ENCODE assay signal across 1 cellular context in genomic region chr5:893137-893506, GRCh38.
A peak's percentile ranks its signal among the peaks of the same experiment; 100 is the strongest.
TF ChIP-seq lines count a peak whose summit lies in the region.

No MANE protein-coding gene starts in this region.

TF ChIP-seq in HepG2, 621 proteins besides CTCF, POLR2A, EP300 and RAD21 (continued from another document):
- TF ChIP-seq ZNF512B (CRISPR knock-in tag; IDR thresholded peaks at IDR 0.05; ENCODE audit: borderline replicate concordance): no peak
- TF ChIP-seq THRA (CRISPR knock-in tag; IDR thresholded peaks at IDR 0.05; ENCODE audit: borderline replicate concordance): no peak
- no peak for TF ChIP-seq CHD2 (IDR thresholded peaks at IDR 0.05; ENCODE audit: low read depth, low read length)
- no peak for TF ChIP-seq ZNF576 (CRISPR knock-in tag; IDR thresholded peaks at IDR 0.05)
- 0 out of 2 replicates have a peak, but pooled peaks have one; percentile 50 for TF ChIP-seq DZIP1 (CRISPR knock-in tag; IDR thresholded peaks at IDR 0.05)
- no peak for TF ChIP-seq ZBTB3 (CRISPR knock-in tag; IDR thresholded peaks at IDR 0.05; ENCODE audit: borderline replicate concordance, low read depth)
- TF ChIP-seq ZNF839 (CRISPR knock-in tag; IDR thresholded peaks at IDR 0.05; ENCODE audit: borderline replicate concordance): no peak
- TF ChIP-seq MEIS2 (CRISPR knock-in tag; IDR thresholded peaks at IDR 0.05): no peak
- TF ChIP-seq RFX5 (IDR thresholded peaks at IDR 0.05; ENCODE audit: low read depth, low read length): no peak
- TF ChIP-seq MEIS1 (CRISPR knock-in tag; IDR thresholded peaks at IDR 0.05; ENCODE audit: borderline replicate concordance): no peak
- TF ChIP-seq TOE1 (CRISPR knock-in tag; IDR thresholded peaks at IDR 0.05): no peak
- TF ChIP-seq, protein P1, sequence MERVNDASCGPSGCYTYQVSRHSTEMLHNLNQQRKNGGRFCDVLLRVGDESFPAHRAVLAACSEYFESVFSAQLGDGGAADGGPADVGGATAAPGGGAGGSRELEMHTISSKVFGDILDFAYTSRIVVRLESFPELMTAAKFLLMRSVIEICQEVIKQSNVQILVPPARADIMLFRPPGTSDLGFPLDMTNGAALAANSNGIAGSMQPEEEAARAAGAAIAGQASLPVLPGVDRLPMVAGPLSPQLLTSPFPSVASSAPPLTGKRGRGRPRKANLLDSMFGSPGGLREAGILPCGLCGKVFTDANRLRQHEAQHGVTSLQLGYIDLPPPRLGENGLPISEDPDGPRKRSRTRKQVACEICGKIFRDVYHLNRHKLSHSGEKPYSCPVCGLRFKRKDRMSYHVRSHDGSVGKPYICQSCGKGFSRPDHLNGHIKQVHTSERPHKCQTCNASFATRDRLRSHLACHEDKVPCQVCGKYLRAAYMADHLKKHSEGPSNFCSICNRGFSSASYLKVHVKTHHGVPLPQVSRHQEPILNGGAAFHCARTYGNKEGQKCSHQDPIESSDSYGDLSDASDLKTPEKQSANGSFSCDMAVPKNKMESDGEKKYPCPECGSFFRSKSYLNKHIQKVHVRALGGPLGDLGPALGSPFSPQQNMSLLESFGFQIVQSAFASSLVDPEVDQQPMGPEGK (CRISPR knock-in tag; IDR thresholded peaks at IDR 0.05): no peak
- no peak for TF ChIP-seq ZNF335 (CRISPR knock-in tag; IDR thresholded peaks at IDR 0.05)
- TF ChIP-seq U2AF1 (optimal IDR thresholded peaks at IDR 0.05; ENCODE audit: low read depth, low read length): no peak
- TF ChIP-seq NKX3-1 (CRISPR knock-in tag; IDR thresholded peaks at IDR 0.05): no peak
- no peak for TF ChIP-seq BCL6 (CRISPR knock-in tag; IDR thresholded peaks at IDR 0.05)
- TF ChIP-seq FOXO1 (CRISPR knock-in tag; IDR thresholded peaks at IDR 0.05): no peak
- TF ChIP-seq ZNF468 (CRISPR knock-in tag; IDR thresholded peaks at IDR 0.05): 0 out of 2 replicates have a peak, but pooled peaks have one; percentile 1
- TF ChIP-seq SIN3B (IDR thresholded peaks at IDR 0.05; ENCODE audit: low read length): no peak
- TF ChIP-seq ZNF572 (CRISPR knock-in tag; IDR thresholded peaks at IDR 0.05): no peak
- TF ChIP-seq, protein P2, sequence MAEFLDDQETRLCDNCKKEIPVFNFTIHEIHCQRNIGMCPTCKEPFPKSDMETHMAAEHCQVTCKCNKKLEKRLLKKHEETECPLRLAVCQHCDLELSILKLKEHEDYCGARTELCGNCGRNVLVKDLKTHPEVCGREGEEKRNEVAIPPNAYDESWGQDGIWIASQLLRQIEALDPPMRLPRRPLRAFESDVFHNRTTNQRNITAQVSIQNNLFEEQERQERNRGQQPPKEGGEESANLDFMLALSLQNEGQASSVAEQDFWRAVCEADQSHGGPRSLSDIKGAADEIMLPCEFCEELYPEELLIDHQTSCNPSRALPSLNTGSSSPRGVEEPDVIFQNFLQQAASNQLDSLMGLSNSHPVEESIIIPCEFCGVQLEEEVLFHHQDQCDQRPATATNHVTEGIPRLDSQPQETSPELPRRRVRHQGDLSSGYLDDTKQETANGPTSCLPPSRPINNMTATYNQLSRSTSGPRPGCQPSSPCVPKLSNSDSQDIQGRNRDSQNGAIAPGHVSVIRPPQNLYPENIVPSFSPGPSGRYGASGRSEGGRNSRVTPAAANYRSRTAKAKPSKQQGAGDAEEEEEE (CRISPR knock-in tag; IDR thresholded peaks at IDR 0.05; ENCODE audit: borderline replicate concordance): no peak
- TF ChIP-seq SUZ12 (IDR thresholded peaks at IDR 0.05; ENCODE audit: low read depth, low read length): no peak
